In genomic region chr19:18408053-18408476, GRCh38 we compare ENCODE assay signal across 10 cellular contexts. TPM values are rescaled to one million over a fixed set of nuclear protein-coding genes. Genes with fewer than 3 reads are reported as not detected.
DNase-seq lines count a peak whose midpoint lies in the region; ATAC-seq and TF ChIP-seq lines count a peak whose summit lies in the region.
"Had no signal": no experiment of that assay in that cellular context is flagged by ENCODE, and none has a peak within 500 bp of the region (broad histone marks: within the 10 kb centered on the region; RNA-seq: fewer than 3 reads in every experiment).

No MANE protein-coding gene starts in this region.

- intact Hi-C loops in mucosa of descending colon (cut with DNase I, micrococcal nuclease), result loop anchor here (10.0 kb wide), 1 partner anchor 63 kb away; the partner anchor contains the start of gene PGPEP1 (in 2 of the 2)

- H3K9me3 ChIP-seq in mucosa of descending colon, result no peaks in the 10 kb centered on the region

- peaks cover 9% of the 10 kb centered on the region for H3K4me1 ChIP-seq in mucosa of descending colon (ENCODE audit: low read depth)

- H3K36me3 ChIP-seq in mucosa of descending colon (ENCODE audit: low read depth), result no peaks in the 10 kb centered on the region

- DNase-seq in HuH-7 (ENCODE audit: low spot score) (peak; percentile 71), mucosa of descending colon (peak in 2 of 3 donors; percentile 83), C1 segment of cervical spinal cord (lab: John Stamatoyannopoulos, UW) (no peak), dedifferentiated amniotic fluid mesenchymal stem cell (ENCODE audit: extremely low spot score) (no peak)
- DNase-seq in activated CD8-positive, alpha-beta memory T cell treated with anti-CD3 and anti-CD28 coated beads, Interleukin-2, amount 50 U/mL, for 48 hours, result peak; percentile 64

- peak; percentile 30 for TF ChIP-seq POLR2A in GM18505 (IDR thresholded peaks at IDR 0.05; ENCODE audit: borderline replicate concordance, extremely low read depth, insufficient read depth, insufficient read length)

- ATAC-seq in GM18505 (IDR thresholded peaks at IDR 0.05; ENCODE audit: unreplicated experiment), result peak; percentile 64
- peak; percentile 84 for ATAC-seq in mucosa of descending colon
- no peak for ATAC-seq in GM18511 (IDR thresholded peaks at IDR 0.05; ENCODE audit: unreplicated experiment)

- no peak overlapping the region for H3K27ac ChIP-seq in C4-2B

- no peak overlapping the region for H3K4me3 ChIP-seq in mucosa of descending colon

- TF ChIP-seq CTCF in C4-2B (conservative IDR thresholded peaks at IDR 0.05) (peak; percentile 62), mucosa of descending colon (IDR thresholded peaks at IDR 0.05) (peak; percentile 34)

RNA-seq across cellular contexts. Expression of gene LRRC25, which starts 10.6 kb away (rescaled TPM):
- 1 to 10 TPM; 2.1 to 8.8 (median 5.8) TPM for total RNA-seq in mucosa of descending colon
- total RNA-seq: glomerular endothelial cell, NCI-H460 had no signal

RNA-seq across cellular contexts. Expression of gene SSBP4, which starts 11.1 kb away (rescaled TPM):
- 10 to 100 TPM; 31.2 to 48.6 (median 41.1) TPM for total RNA-seq in mucosa of descending colon

RNA-seq across cellular contexts. Expression of gene GDF15, which starts 22.1 kb away (rescaled TPM):
- 10 to 100 TPM; 13.8 to 28.2 (median 20.4) TPM for total RNA-seq in mucosa of descending colon

RNA-seq across cellular contexts. Expression of gene ISYNA1, which starts 29.9 kb away (rescaled TPM):
- total RNA-seq in mucosa of descending colon, result 10 to 100 TPM; 10.2 to 20.0 (median 13.2) TPM

Comparison
In these comparisons a context has a peak if more than half of its experiments do, and no peak if none do; other contexts are left out.
1. DNase-seq: peak in HuH-7 (single experiment), activated CD8-positive, alpha-beta memory T cell treated with anti-CD3 and anti-CD28 coated beads, Interleukin-2, amount 50 U/mL, for 48 hours (single experiment) and mucosa of descending colon (2 of 3); none in C1 segment of cervical spinal cord (0 of 14) and dedifferentiated amniotic fluid mesenchymal stem cell (single experiment).